ENCODE assay signal across 9 cellular contexts in genomic region chr7:28069788-28070187, GRCh38.
DNase-seq lines count a peak whose midpoint lies in the region; ATAC-seq and TF ChIP-seq lines count a peak whose summit lies in the region.
"Had no signal": no experiment of that assay in that cellular context is flagged by ENCODE, and none has a peak within 500 bp of the region (broad histone marks: within the 10 kb centered on the region; RNA-seq: fewer than 3 reads in every experiment).

No MANE protein-coding gene starts in this region.

- H3K9ac ChIP-seq in colonic mucosa (ENCODE audit: low read depth in 2 of 2, low read length in 2 of 2): no peak overlapping the region

- H3K4me1 ChIP-seq in colonic mucosa (no peaks in the 10 kb centered on the region), thyroid gland (peaks cover 35 to 47% of the 10 kb centered on the region in 2 donors), mucosa of descending colon (ENCODE audit: low read depth) (no peaks in the 10 kb centered on the region)

- intact Hi-C loops in colonic mucosa (cut with DNase I): no loop called here
- intact Hi-C loops in thyroid gland (cut with DNase I): no loop called here
- intact Hi-C loops in mucosa of descending colon (cut with DNase I, micrococcal nuclease): no loop called here

- H3K27ac ChIP-seq in colonic mucosa (peak overlapping the region; percentile 1), thyroid gland (peak overlapping the region; percentile 80 to 82 (median 82))

- ATAC-seq in mucosa of descending colon (no peak), GM19467 (IDR thresholded peaks at IDR 0.05; ENCODE audit: unreplicated experiment) (no peak)
- ATAC-seq: natural killer cell treated with Interleukin-12 subunit alpha and Interleukin-12 subunit beta and Interleukin-15 and Interleukin-18, amount 100 ng/mL, for 72 hours had no signal

- no peaks in the 10 kb centered on the region for H3K9me3 ChIP-seq in colonic mucosa
- H3K9me3 ChIP-seq in thyroid gland: no peaks in the 10 kb centered on the region
- H3K9me3 ChIP-seq in mucosa of descending colon: no peaks in the 10 kb centered on the region

- 21 to 52% methylated on average over 10 of the region's 10 CpGs for WGBS in thyroid gland, 2 donors

- TF ChIP-seq POLR2A in thyroid gland (IDR thresholded peaks at IDR 0.05): no peak

- DNase-seq in NCI-H1105 treated with DMSO at 0.1 percent for 48 hours (lab: John Stamatoyannopoulos, UW) (peak; percentile 87), colonic mucosa (peak; percentile 25), medulla oblongata (ENCODE audit: extremely low spot score) (peak; percentile 71), thyroid gland (peak; percentile 95 to 96), mucosa of descending colon (no peak), NOMO-1 treated with DMSO at 0.1 percent for 48 hours (lab: John Stamatoyannopoulos, UW; ENCODE audit: unreplicated experiment) (no peak)
- DNase-seq: activated naive CD4-positive, alpha-beta T cell treated with anti-CD3 and anti-CD28 coated beads, Interleukin-2, amount 50 U/mL, for 16 hours had no signal

- TF ChIP-seq CTCF in colonic mucosa (IDR thresholded peaks at IDR 0.05) (no peak), thyroid gland (IDR thresholded peaks at IDR 0.05) (no peak), mucosa of descending colon (IDR thresholded peaks at IDR 0.05) (no peak)

- no peaks in the 10 kb centered on the region for H3K36me3 ChIP-seq in colonic mucosa
- H3K36me3 ChIP-seq in thyroid gland: no peaks in the 10 kb centered on the region
- no peaks in the 10 kb centered on the region for H3K36me3 ChIP-seq in mucosa of descending colon (ENCODE audit: low read depth)

- H3K4me3 ChIP-seq in colonic mucosa (no peak overlapping the region), thyroid gland (replicated peaks in 1 of 3) (no peak overlapping the region), mucosa of descending colon (no peak overlapping the region)

- H3K27me3 ChIP-seq in colonic mucosa: no peaks in the 10 kb centered on the region
- H3K27me3 ChIP-seq in thyroid gland: no peaks in the 10 kb centered on the region

Comparison
In these comparisons a context has a peak if more than half of its experiments do, and no peak if none do; other contexts are left out.
1. DNase-seq: peak in NCI-H1105 treated with DMSO at 0.1 percent for 48 hours (single experiment), colonic mucosa (single experiment), medulla oblongata (single experiment) and thyroid gland (2 of 2); none in mucosa of descending colon (0 of 3) and NOMO-1 treated with DMSO at 0.1 percent for 48 hours (single experiment).